In the genomic region with DNA sequence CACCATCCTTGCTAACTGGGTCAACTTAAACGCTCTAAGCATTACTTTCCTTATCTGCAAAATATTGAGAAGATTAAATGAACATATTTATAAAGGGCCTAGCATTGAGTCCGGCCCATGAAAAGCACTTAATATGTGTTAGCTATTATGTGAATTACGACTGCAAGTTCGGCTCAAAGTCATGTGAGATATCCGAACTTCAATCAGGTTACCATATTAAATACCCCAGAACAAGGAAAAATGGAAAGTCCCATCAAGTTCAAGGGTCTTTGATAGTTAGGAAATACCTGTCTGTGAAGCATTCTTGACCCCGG, we compare ENCODE assay signal across 8 cellular contexts. TPM values are rescaled to one million over a fixed set of nuclear protein-coding genes. Genes with fewer than 3 reads are reported as not detected.
DNase-seq lines count a peak whose midpoint lies in the region; ATAC-seq and TF ChIP-seq lines count a peak whose summit lies in the region.

No MANE protein-coding gene starts in this region.

- H3K4me3 Mint-ChIP-seq in stimulated activated memory B cell treated with anti-CD40 and anti-IgM and Interleukin-4, amounts not matched to agents 10 μg/mL and 1 μg/mL and 100 μg/mL, for 72 hours: peak overlapping the region; percentile 91

- peaks cover 22% of the 10 kb centered on the region for H3K27me3 Mint-ChIP-seq in stimulated activated memory B cell treated with anti-CD40 and anti-IgM and Interleukin-4, amounts not matched to agents 10 μg/mL and 1 μg/mL and 100 μg/mL, for 72 hours

- TSS peak; percentile 85 for BruUV-seq in OCI-LY7 (replicated peaks; lab: Mats Ljungman, UMichigan)

- DNase-seq in DMS53 treated with DMSO at 0.1 percent for 48 hours (lab: John Stamatoyannopoulos, UW; ENCODE audit: unreplicated experiment) (peak; percentile 20), DMS53 (lab: John Stamatoyannopoulos, UW) (no peak), OCI-LY7 (ENCODE audit: low spot score) (no peak), fibroblast of the aortic adventitia (ENCODE audit: low read depth) (no peak), NCI-H82 treated with DMSO at 0.1 percent for 48 hours (lab: John Stamatoyannopoulos, UW; ENCODE audit: unreplicated experiment) (no peak), GM19240 (ENCODE audit: insufficient read length, low spot score) (no peak), LoVo (ENCODE audit: low spot score) (no peak)

- intact Hi-C loops in OCI-LY7 (cut with micrococcal nuclease; ENCODE audit: unreplicated experiment): loop anchor here (5.0 kb wide), 1 partner anchor 75 kb away; a partner anchor contains a TSS

- TF ChIP-seq CTCF in OCI-LY7 (conservative IDR thresholded peaks at IDR 0.05; ENCODE audit: low read length): no peak
- TF ChIP-seq CTCF in fibroblast of the aortic adventitia (IDR thresholded peaks at IDR 0.05; ENCODE audit: insufficient read depth, low read length): no peak

- peaks cover 20% of the 10 kb centered on the region for H3K4me1 Mint-ChIP-seq in stimulated activated memory B cell treated with anti-CD40 and anti-IgM and Interleukin-4, amounts not matched to agents 10 μg/mL and 1 μg/mL and 100 μg/mL, for 72 hours

- CTCF ChIA-PET in OCI-LY7 (lab: Charles Lee; ENCODE audit: unreplicated experiment): no interaction called here

- peaks cover 14% of the 10 kb centered on the region for H3K4me1 ChIP-seq in OCI-LY7 (ENCODE audit: insufficient read depth, low read length, poor library complexity, severe bottlenecking)

- H3K4me2 ChIP-seq in OCI-LY7 (ENCODE audit: low read length): peak overlapping the region; percentile 63

- H4K20me1 ChIP-seq in OCI-LY7 (ENCODE audit: insufficient read depth, low read length): no peaks in the 10 kb centered on the region

- H3K9me3 ChIP-seq in OCI-LY7 (ENCODE audit: low read length): no peaks in the 10 kb centered on the region; the same call in 1 of the 2 replicates

- peak overlapping the region; percentile 89 for H3K4me3 ChIP-seq in OCI-LY7 (ENCODE audit: low read depth, low read length, poor library complexity, severe bottlenecking)
- H3K4me3 ChIP-seq in fibroblast of the aortic adventitia (ENCODE audit: low read depth, low read length): peak overlapping the region; percentile 55

- no peaks in the 10 kb centered on the region for H3K9me3 Mint-ChIP-seq in stimulated activated memory B cell treated with anti-CD40 and anti-IgM and Interleukin-4, amounts not matched to agents 10 μg/mL and 1 μg/mL and 100 μg/mL, for 72 hours

- peak overlapping the region; percentile 91 for H2AFZ ChIP-seq in OCI-LY7 (ENCODE audit: low read length)

- POLR2A ChIA-PET in OCI-LY7 (lab: Charles Lee): interaction anchor here (1.7 kb wide), 1 partner anchor 10 kb away, joined by 5 read pairs; no protein-coding TSS in a partner anchor

- peak overlapping the region; percentile 96 for H3K27ac Mint-ChIP-seq in stimulated activated memory B cell treated with anti-CD40 and anti-IgM and Interleukin-4, amounts not matched to agents 10 μg/mL and 1 μg/mL and 100 μg/mL, for 72 hours

- peaks cover 27% of the 10 kb centered on the region for H3K79me2 ChIP-seq in OCI-LY7 (ENCODE audit: insufficient read depth, low read depth, low read length)

- no peak overlapping the region for H3K27ac ChIP-seq in OCI-LY7 (ENCODE audit: low read depth, low read length, poor library complexity, severe bottlenecking)

- H3K9me2 ChIP-seq in OCI-LY7 (ENCODE audit: insufficient read depth, low read length): no peaks in the 10 kb centered on the region

- ATAC-seq in stimulated activated memory B cell treated with anti-CD40 and anti-IgM and Interleukin-4, amounts not matched to agents 10 μg/mL and 1 μg/mL and 100 μg/mL, for 72 hours: peak; percentile 6

- H3K36me3 ChIP-seq in OCI-LY7 (ENCODE audit: insufficient read depth, low read length): no peaks in the 10 kb centered on the region; the same call in none of the 2 replicates

- peaks cover 11% of the 10 kb centered on the region for H3K36me3 Mint-ChIP-seq in stimulated activated memory B cell treated with anti-CD40 and anti-IgM and Interleukin-4, amounts not matched to agents 10 μg/mL and 1 μg/mL and 100 μg/mL, for 72 hours

RNA-seq across cellular contexts. Expression of a gene that starts 0.5 kb away (rescaled TPM):
- 12.3 and 15.4 TPM in 2 replicates for total RNA-seq in OCI-LY7 (2014; rRNA removed; shearing (Covaris generic))
- total RNA-seq in OCI-LY7 (2022) (16.6 and 19.1 TPM in 2 replicates), fibroblast of the aortic adventitia (ENCODE audit: low replicate concordance) (11.2 and 21.0 TPM in 2 replicates)
